27 cellular contexts compared by ENCODE assay signal in the genomic region with DNA sequence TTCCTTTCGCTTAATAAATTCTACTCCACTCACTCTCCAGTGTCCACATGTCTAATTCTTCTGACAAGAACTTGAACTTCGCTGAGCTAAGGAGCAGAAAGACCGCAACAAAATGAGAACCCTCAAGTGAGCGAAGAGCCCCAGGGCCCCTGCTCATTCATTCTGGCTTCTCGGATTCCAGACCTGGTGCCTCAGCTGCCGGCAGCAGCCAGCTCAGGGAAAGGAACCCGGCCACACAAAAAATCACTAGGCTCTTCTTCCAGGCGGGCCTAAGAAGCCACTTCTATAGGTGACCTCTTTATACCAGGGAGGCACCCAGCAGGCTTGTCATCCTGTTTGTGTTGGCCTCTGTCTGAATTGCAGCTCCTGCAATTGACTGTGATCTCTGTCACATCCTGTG.
"Had no signal": no experiment of that assay in that cellular context is flagged by ENCODE, and none has a peak within 500 bp of the region (broad histone marks: within the 10 kb centered on the region; RNA-seq: fewer than 3 reads in every experiment).

No MANE protein-coding gene starts in this region.

- H3K36me3 Mint-ChIP-seq: activated naive CD8-positive, alpha-beta T cell had no signal

- H3K27ac Mint-ChIP-seq: activated CD4-positive, alpha-beta memory T cell treated with anti-CD3 and anti-CD28 coated beads, Interleukin-2, amount 10 ng/mL, durations not matched to agents 7 days and 5 days; activated CD4-positive, alpha-beta T cell treated with anti-CD3 and anti-CD28 coated beads, Interleukin-2, amount 10 ng/mL, durations not matched to agents 7 days and 5 days; activated naive CD8-positive, alpha-beta T cell; activated T-cell treated with anti-CD3 and anti-CD28 coated beads, Interleukin-2, amount 50 U/mL, for 24 hours; activated T-cell treated with anti-CD3 and anti-CD28 coated beads, Interleukin-2, amount 50 U/mL, for 72 hours; dendritic cell treated with granulocyte-macrophage colony-stimulating factor and Interleukin-4, amounts not matched to agents 40 ng/mL and 50 ng/mL, for 4 days had no signal

- H3K4me3 Mint-ChIP-seq: activated CD4-positive, alpha-beta memory T cell treated with anti-CD3 and anti-CD28 coated beads, Interleukin-2, amount 10 ng/mL, durations not matched to agents 7 days and 5 days; activated CD4-positive, alpha-beta T cell treated with anti-CD3 and anti-CD28 coated beads, Interleukin-2, amount 10 ng/mL, durations not matched to agents 7 days and 5 days; activated naive CD8-positive, alpha-beta T cell; activated T-cell treated with anti-CD3 and anti-CD28 coated beads, Interleukin-2, amount 50 U/mL, for 24 hours; activated T-cell treated with anti-CD3 and anti-CD28 coated beads, Interleukin-2, amount 50 U/mL, for 72 hours; central memory CD8-positive, alpha-beta T cell; dendritic cell treated with granulocyte-macrophage colony-stimulating factor and Interleukin-4, amounts not matched to agents 40 ng/mL and 50 ng/mL, for 4 days had no signal

- H3K4me1 Mint-ChIP-seq: activated CD4-positive, alpha-beta memory T cell treated with anti-CD3 and anti-CD28 coated beads, Interleukin-2, amount 10 ng/mL, durations not matched to agents 7 days and 5 days; activated CD4-positive, alpha-beta T cell treated with anti-CD3 and anti-CD28 coated beads, Interleukin-2, amount 10 ng/mL, durations not matched to agents 7 days and 5 days; central memory CD8-positive, alpha-beta T cell had no signal

- H3K27me3 ChIP-seq: brain microvascular endothelial cell, dorsolateral prefrontal cortex, gastrocnemius medialis had no signal

- H3K4me3 ChIP-seq: coronary artery, dorsolateral prefrontal cortex, gastrocnemius medialis, heart left ventricle had no signal

- H3K9me3 Mint-ChIP-seq: activated CD4-positive, alpha-beta memory T cell treated with anti-CD3 and anti-CD28 coated beads, Interleukin-2, amount 10 ng/mL, durations not matched to agents 7 days and 5 days; activated T-cell treated with anti-CD3 and anti-CD28 coated beads, Interleukin-2, amount 50 U/mL, for 24 hours; central memory CD8-positive, alpha-beta T cell; dendritic cell treated with granulocyte-macrophage colony-stimulating factor and Interleukin-4, amounts not matched to agents 40 ng/mL and 50 ng/mL, for 4 days had no signal

- H3K36me3 ChIP-seq: brain microvascular endothelial cell, gastrocnemius medialis, heart left ventricle had no signal

- ATAC-seq: activated T-cell treated with anti-CD3 and anti-CD28 coated beads, Interleukin-2, amount 50 U/mL, for 72 hours; gastrocnemius medialis; heart left ventricle had no signal

- H3K27ac ChIP-seq: brain microvascular endothelial cell, coronary artery, dorsolateral prefrontal cortex, epithelial cell of prostate, gastrocnemius medialis, heart left ventricle had no signal

- H3K9me3 ChIP-seq: gastrocnemius medialis, heart left ventricle had no signal

- DNase-seq: activated CD4-positive, alpha-beta memory T cell treated with anti-CD3 and anti-CD28 coated beads, Interleukin-2, amount 10 ng/mL, durations not matched to agents 7 days and 5 days; activated CD4-positive, alpha-beta T cell treated with anti-CD3 and anti-CD28 coated beads for 1 hour; activated CD4-positive, alpha-beta T cell treated with anti-CD3 and anti-CD28 coated beads for 4 hours; activated CD4-positive, alpha-beta T cell treated with anti-CD3 and anti-CD28 coated beads, Interleukin-2, amount 10 ng/mL, durations not matched to agents 7 days and 5 days; activated CD4-positive, alpha-beta T cell treated with anti-CD3 and anti-CD28 coated beads, Interleukin-2, amount 50 U/mL, for 4 hours; activated CD8-positive, alpha-beta memory T cell treated with anti-CD3 and anti-CD28 coated beads, Interleukin-2, amount 50 U/mL, for 48 hours; activated gamma-delta T cell treated with Interleukin-2 at 50 U/mL for 16 hours; activated naive CD4-positive, alpha-beta T cell treated with anti-CD3 and anti-CD28 coated beads, Interleukin-2, amount 50 U/mL, for 16 hours; activated naive CD4-positive, alpha-beta T cell treated with Interleukin-2 at 50 U/mL for 16 hours; activated T-cell treated with anti-CD3 and anti-CD28 coated beads for 4 hours; activated T-cell treated with anti-CD3 and anti-CD28 coated beads, Interleukin-2, amount 50 U/mL, for 24 hours; activated T-cell treated with anti-CD3 and anti-CD28 coated beads, Interleukin-2, amount 50 U/mL, for 72 hours; amniotic stem cell; anterior cingulate cortex; brain microvascular endothelial cell; dorsolateral prefrontal cortex; effector memory CD4-positive, alpha-beta T cell; foreskin fibroblast; gastrocnemius medialis; glutamatergic neuron; heart left ventricle; T-helper 2 cell had no signal
